In genomic region chr2:50431958-50432650, GRCh38 we compare ENCODE assay signal across 13 cellular contexts.
DNase-seq lines count a peak whose midpoint lies in the region; ATAC-seq and TF ChIP-seq lines count a peak whose summit lies in the region.
"Had no signal": no experiment of that assay in that cellular context is flagged by ENCODE, and none has a peak within 500 bp of the region (broad histone marks: within the 10 kb centered on the region; RNA-seq: fewer than 3 reads in every experiment).

No MANE protein-coding gene starts in this region.

- peaks cover 5% of the 10 kb centered on the region for H3K9me3 Mint-ChIP-seq in mesothelial cell of epicardium
- H3K9me3 Mint-ChIP-seq in activated T-helper 1 cell treated with anti-CD3 and anti-CD28 coated beads, Interleukin-12 subunit alpha, Interleukin-12 subunit beta, Interleukin-2, Interleukin-4 antibody, amounts not matched to agents 30 ng/mL and 10 ng/mL and 1 ng/mL, durations not matched to agents 14 hours and 24 hours and 36 hours = no peaks in the 10 kb centered on the region
- H3K9me3 Mint-ChIP-seq: CD8-positive, alpha-beta T cell had no signal

- DNase-seq in H7 (peak; percentile 16), mesothelial cell of epicardium (ENCODE audit: low spot score in 2 of 2, unreplicated experiment in 2 of 2) (no peak), NCI-H510A treated with DMSO at 0.1 percent for 48 hours (lab: John Stamatoyannopoulos, UW) (no peak), GF-D8 (lab: John Stamatoyannopoulos, UW) (no peak)
- no peak for DNase-seq in activated T-helper 1 cell treated with anti-CD3 and anti-CD28 coated beads, Interleukin-12 subunit alpha, Interleukin-12 subunit beta, Interleukin-2, Interleukin-4 antibody, amounts not matched to agents 30 ng/mL and 10 ng/mL and 1 ng/mL, durations not matched to agents 14 hours and 24 hours and 36 hours (ENCODE audit: low spot score)
- DNase-seq: CD8-positive, alpha-beta T cell; COR-L47; DND-41; GDM1 had no signal

- H3K4me3 ChIP-seq in H7 (ENCODE audit: insufficient read depth, low read depth, low read length) = no peak overlapping the region

- no peaks in the 10 kb centered on the region for H3K36me3 ChIP-seq in H7 (replicated peaks; ENCODE audit: control insufficient read depth, insufficient read depth, low read length)

- no peak overlapping the region for H3K4me3 Mint-ChIP-seq in mesothelial cell of epicardium
- H3K4me3 Mint-ChIP-seq in activated T-helper 1 cell treated with anti-CD3 and anti-CD28 coated beads, Interleukin-12 subunit alpha, Interleukin-12 subunit beta, Interleukin-2, Interleukin-4 antibody, amounts not matched to agents 30 ng/mL and 10 ng/mL and 1 ng/mL, durations not matched to agents 14 hours and 24 hours and 36 hours = no peak overlapping the region
- H3K4me3 Mint-ChIP-seq: B cell; CD8-positive, alpha-beta T cell; IgD-negative memory B cell had no signal

- no peak for TF ChIP-seq CTCF in mesothelial cell of epicardium (IDR thresholded peaks at IDR 0.05; ENCODE audit: unreplicated experiment)

- H3K36me3 Mint-ChIP-seq in mesothelial cell of epicardium = no peaks in the 10 kb centered on the region
- no peaks in the 10 kb centered on the region for H3K36me3 Mint-ChIP-seq in activated T-helper 1 cell treated with anti-CD3 and anti-CD28 coated beads, Interleukin-12 subunit alpha, Interleukin-12 subunit beta, Interleukin-2, Interleukin-4 antibody, amounts not matched to agents 30 ng/mL and 10 ng/mL and 1 ng/mL, durations not matched to agents 14 hours and 24 hours and 36 hours (ENCODE audit: low read depth)
- H3K36me3 Mint-ChIP-seq: CD8-positive, alpha-beta T cell; IgD-negative memory B cell had no signal

- ATAC-seq in esophagus mucosa (peak; percentile 76), HG03378 (IDR thresholded peaks at IDR 0.05; ENCODE audit: unreplicated experiment) (no peak)
- ATAC-seq: CD8-positive, alpha-beta T cell had no signal

- H3K27me3 Mint-ChIP-seq in mesothelial cell of epicardium (ENCODE audit: low read depth) = peaks cover under 1% of the 10 kb centered on the region
- no peaks in the 10 kb centered on the region for H3K27me3 Mint-ChIP-seq in activated T-helper 1 cell treated with anti-CD3 and anti-CD28 coated beads, Interleukin-12 subunit alpha, Interleukin-12 subunit beta, Interleukin-2, Interleukin-4 antibody, amounts not matched to agents 30 ng/mL and 10 ng/mL and 1 ng/mL, durations not matched to agents 14 hours and 24 hours and 36 hours (ENCODE audit: insufficient read depth)
- H3K27me3 Mint-ChIP-seq: B cell, IgD-negative memory B cell had no signal

- intact Hi-C loops in activated T-helper 1 cell treated with anti-CD3 and anti-CD28 coated beads, Interleukin-12 subunit alpha, Interleukin-12 subunit beta, Interleukin-2, Interleukin-4 antibody, amounts not matched to agents 30 ng/mL and 10 ng/mL and 1 ng/mL, durations not matched to agents 14 hours and 24 hours and 36 hours (cut with micrococcal nuclease) = no loop called here

- no peaks in the 10 kb centered on the region for H3K27me3 ChIP-seq in H7 (ENCODE audit: control insufficient read depth, insufficient read depth, low read length)

- H3K4me1 Mint-ChIP-seq in mesothelial cell of epicardium = peaks cover 18% of the 10 kb centered on the region
- no peaks in the 10 kb centered on the region for H3K4me1 Mint-ChIP-seq in activated T-helper 1 cell treated with anti-CD3 and anti-CD28 coated beads, Interleukin-12 subunit alpha, Interleukin-12 subunit beta, Interleukin-2, Interleukin-4 antibody, amounts not matched to agents 30 ng/mL and 10 ng/mL and 1 ng/mL, durations not matched to agents 14 hours and 24 hours and 36 hours (ENCODE audit: low read depth)
- H3K4me1 Mint-ChIP-seq: B cell, IgD-negative memory B cell had no signal

- H3K27ac Mint-ChIP-seq in mesothelial cell of epicardium = peak overlapping the region; percentile 7
- H3K27ac Mint-ChIP-seq in activated T-helper 1 cell treated with anti-CD3 and anti-CD28 coated beads, Interleukin-12 subunit alpha, Interleukin-12 subunit beta, Interleukin-2, Interleukin-4 antibody, amounts not matched to agents 30 ng/mL and 10 ng/mL and 1 ng/mL, durations not matched to agents 14 hours and 24 hours and 36 hours = no peak overlapping the region
- H3K27ac Mint-ChIP-seq: B cell; CD8-positive, alpha-beta T cell; IgD-negative memory B cell had no signal
